ENCODE assay signal across 1 cellular context in genomic region chr20:34074101-34074760, GRCh38.
TF ChIP-seq lines count a peak whose summit lies in the region.

No MANE protein-coding gene starts in this region.

TF ChIP-seq in H1, 55 proteins besides CTCF, POLR2A, EP300 and RAD21 (continued from another document):
- TF ChIP-seq SRF (IDR thresholded peaks at IDR 0.05; ENCODE audit: low read depth, low read length) = no peak
- TF ChIP-seq NANOG (IDR thresholded peaks at IDR 0.05; ENCODE audit: insufficient read depth, low read depth, low read length, poor library complexity, severe bottlenecking) = no peak
